Comparison of ENCODE assay signal across 8 cellular contexts in the genomic region with DNA sequence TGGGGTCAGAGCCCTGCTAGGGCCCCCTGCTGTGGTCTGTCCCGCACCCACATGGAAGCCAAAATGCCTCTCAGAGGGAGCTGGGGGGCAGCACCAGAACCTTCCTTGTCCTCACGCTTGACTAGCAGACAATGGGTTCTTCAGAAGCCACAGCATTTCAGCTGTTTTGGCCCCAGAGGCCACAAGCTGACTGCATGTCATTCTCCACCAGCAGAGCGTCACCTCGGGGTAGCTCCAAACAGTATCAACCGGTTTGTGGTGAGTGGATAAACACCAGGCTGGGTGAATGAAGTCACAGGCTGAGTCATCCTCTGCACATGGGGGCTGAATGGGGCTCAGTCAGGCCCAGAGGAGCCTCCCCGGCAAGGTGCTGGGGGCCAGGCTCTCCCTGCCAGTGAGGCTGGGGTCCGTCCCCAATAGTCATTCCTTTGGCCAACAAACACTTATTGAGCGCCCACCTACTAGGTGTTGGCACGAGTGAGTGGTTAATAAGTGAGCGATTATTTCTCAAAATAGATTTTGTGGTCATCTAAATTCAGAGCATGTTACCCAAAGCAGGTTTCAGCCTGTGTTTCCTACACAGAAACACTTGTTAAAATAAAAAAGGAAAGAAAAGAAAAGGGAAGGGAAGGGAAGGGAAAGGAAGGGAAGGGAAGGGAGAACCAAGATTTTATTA. TPM values are rescaled to one million over a fixed set of nuclear protein-coding genes. Genes with fewer than 3 reads are reported as not detected.
DNase-seq lines count a peak whose midpoint lies in the region; ATAC-seq lines count a peak whose summit lies in the region.

No MANE protein-coding gene starts in this region.

- no peaks in the 10 kb centered on the region for H3K36me3 Mint-ChIP-seq in naive thymus-derived CD8-positive, alpha-beta T cell

- no peak overlapping the region for H3K27ac Mint-ChIP-seq in naive thymus-derived CD8-positive, alpha-beta T cell

- H3K4me3 Mint-ChIP-seq in naive thymus-derived CD8-positive, alpha-beta T cell, result no peak overlapping the region

- peaks cover 5 to 27% (median 25%) of the 10 kb centered on the region in 5 donors for H3K27me3 Mint-ChIP-seq in naive thymus-derived CD8-positive, alpha-beta T cell

- peak; percentile 17 for DNase-seq in stimulated activated CD4-positive, alpha-beta T cell treated with anti-CD3 and anti-CD28 coated beads, Interleukin-4, amount 100 ng/mL, for 24 hours
- no peak for DNase-seq in stimulated activated CD4-positive, alpha-beta T cell treated with anti-CD3 and anti-CD28 coated beads, Interleukin-12 subunit alpha, Interleukin-12 subunit beta, amount 100 ng/mL, for 4 hours
- peak; percentile 92 for DNase-seq in NAMALWA (ENCODE audit: low spot score)
- peak; percentile 92 for DNase-seq in astrocyte of the hippocampus (ENCODE audit: low read depth, low spot score)
- DNase-seq in naive thymus-derived CD8-positive, alpha-beta T cell, result no peak
- DNase-seq in NCI-H187 treated with DMSO at 0.1 percent for 48 hours (lab: John Stamatoyannopoulos, UW), result no peak
- DNase-seq in dermis blood vessel endothelial cell, result no peak

- no peaks in the 10 kb centered on the region for H3K9me3 Mint-ChIP-seq in naive thymus-derived CD8-positive, alpha-beta T cell

- peak; percentile 96 for ATAC-seq in HG02623 (IDR thresholded peaks at IDR 0.05; ENCODE audit: unreplicated experiment)
- ATAC-seq in naive thymus-derived CD8-positive, alpha-beta T cell, result peak; percentile 38 to 56

- POLR2A ChIA-PET in naive thymus-derived CD8-positive, alpha-beta T cell (lab: Charles Lee), result no interaction called here

- H3K4me1 Mint-ChIP-seq in naive thymus-derived CD8-positive, alpha-beta T cell, result peaks cover 2 to 15% (median 7%) of the 10 kb centered on the region in 4 donors

RNA-seq across cellular contexts. Expression of gene OLIG1, which starts 9.1 kb away (rescaled TPM):
- total RNA-seq in naive thymus-derived CD8-positive, alpha-beta T cell, result not detected
- polyA plus RNA-seq in naive thymus-derived CD8-positive, alpha-beta T cell, result not detected
- total RNA-seq in dermis blood vessel endothelial cell, result not detected in 2 replicates

RNA-seq across cellular contexts. Expression of gene OLIG2, which starts 53.3 kb away (rescaled TPM):
- total RNA-seq in naive thymus-derived CD8-positive, alpha-beta T cell, result not detected
- polyA plus RNA-seq in naive thymus-derived CD8-positive, alpha-beta T cell, result not detected
- total RNA-seq in dermis blood vessel endothelial cell, result not detected in 2 replicates

Comparison
In these comparisons a context has a peak if more than half of its experiments do, and no peak if none do; other contexts are left out.
1. DNase-seq: peak in stimulated activated CD4-positive, alpha-beta T cell treated with anti-CD3 and anti-CD28 coated beads, Interleukin-4, amount 100 ng/mL, for 24 hours (single experiment), NAMALWA (single experiment) and astrocyte of the hippocampus (single experiment); none in stimulated activated CD4-positive, alpha-beta T cell treated with anti-CD3 and anti-CD28 coated beads, Interleukin-12 subunit alpha, Interleukin-12 subunit beta, amount 100 ng/mL, for 4 hours (single experiment), naive thymus-derived CD8-positive, alpha-beta T cell (0 of 10), NCI-H187 treated with DMSO at 0.1 percent for 48 hours (single experiment) and dermis blood vessel endothelial cell (single experiment).